In the genomic region with DNA sequence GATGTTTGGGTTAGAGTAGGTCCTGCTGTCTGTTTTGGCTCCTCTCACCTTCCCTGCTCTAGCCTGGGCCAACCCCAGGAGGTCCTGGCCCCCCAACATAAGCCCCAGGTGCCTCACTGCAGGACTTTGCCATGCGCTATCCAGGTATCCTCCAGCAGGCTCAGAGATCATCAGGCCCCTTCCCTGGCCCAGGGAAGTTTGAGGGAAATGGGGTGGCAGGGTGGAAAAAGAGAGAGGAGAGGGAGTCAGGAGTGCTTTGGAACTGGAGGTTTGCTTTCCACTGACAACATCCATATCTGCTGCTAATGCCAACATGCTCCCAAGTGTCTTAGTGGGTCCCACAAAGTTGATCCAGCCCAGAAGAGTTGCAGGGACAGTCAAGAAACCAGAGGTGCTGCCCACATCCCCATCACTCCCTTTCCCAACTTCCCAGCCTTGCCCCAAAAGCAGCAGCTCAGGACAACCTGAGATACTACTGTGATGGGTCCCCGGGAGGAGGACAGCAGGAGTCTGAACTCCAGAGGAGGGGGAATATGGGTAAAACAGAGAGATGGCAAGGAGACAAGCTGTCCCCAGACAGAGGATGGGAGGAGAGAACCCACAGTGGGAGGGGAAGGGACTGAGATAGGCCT, we compare ENCODE assay signal across 12 cellular contexts. TPM values are rescaled to one million over a fixed set of nuclear protein-coding genes. Genes with fewer than 3 reads are reported as not detected.
DNase-seq lines count a peak whose midpoint lies in the region; ATAC-seq and TF ChIP-seq lines count a peak whose summit lies in the region.
"Had no signal": no experiment of that assay in that cellular context is flagged by ENCODE, and none has a peak within 500 bp of the region (broad histone marks: within the 10 kb centered on the region; RNA-seq: fewer than 3 reads in every experiment).

No MANE protein-coding gene starts in this region.

- peak overlapping the region; percentile 2 for H3K9ac ChIP-seq in rectal smooth muscle tissue (ENCODE audit: low read length)

- ATAC-seq in CD4-positive, alpha-beta T cell (ENCODE audit: poor library complexity), result no peak
- no peak for ATAC-seq in WTC11
- ATAC-seq in stimulated activated naive CD8-positive, alpha-beta T cell treated with anti-CD3 and anti-CD28 coated beads, Interleukin-15, amount 100 ng/mL, for 72 hours, result no peak

- H3K4me1 ChIP-seq in rectal smooth muscle tissue (ENCODE audit: control insufficient read depth, insufficient read depth, low read length), result peaks cover 57% of the 10 kb centered on the region

- no peaks in the 10 kb centered on the region for H3K9me3 ChIP-seq in CD4-positive, alpha-beta T cell (ENCODE audit: control insufficient read depth, low read length)

- H3K4me3 ChIP-seq in foreskin fibroblast (ENCODE audit: low read depth in 1 of 2, low read length in 2 of 2) (peak overlapping the region; percentile 77 to 88), rectal smooth muscle tissue (ENCODE audit: low read length) (peak overlapping the region; percentile 53)
- H3K4me3 ChIP-seq: cardiac muscle cell had no signal

- intact Hi-C loops in CD4-positive, alpha-beta T cell (cut with DNase I, micrococcal nuclease), result loop anchor here in 1 of 2 experiments (5.0 kb wide), 1 partner anchor 577 kb away; a partner anchor contains a TSS

- H3K27me3 ChIP-seq in CD4-positive, alpha-beta T cell (ENCODE audit: control insufficient read depth, insufficient read depth, low read length), result no peaks in the 10 kb centered on the region
- H3K27me3 ChIP-seq in rectal smooth muscle tissue (ENCODE audit: control insufficient read depth, insufficient read depth, low read length), result no peaks in the 10 kb centered on the region
- H3K27me3 ChIP-seq: cardiac muscle cell had no signal

- H3K27ac ChIP-seq in CD4-positive, alpha-beta T cell (ENCODE audit: low read depth, low read length), result no peak overlapping the region
- peak overlapping the region; percentile 96 for H3K27ac ChIP-seq in rectal smooth muscle tissue (ENCODE audit: low read depth, low read length)

- no peaks in the 10 kb centered on the region for H3K9me3 Mint-ChIP-seq in CD4-positive, alpha-beta T cell
- H3K9me3 Mint-ChIP-seq in WTC11, result no peaks in the 10 kb centered on the region
- no peaks in the 10 kb centered on the region for H3K9me3 Mint-ChIP-seq in stimulated activated naive CD8-positive, alpha-beta T cell treated with anti-CD3 and anti-CD28 coated beads, Interleukin-15, amount 100 ng/mL, for 72 hours

- H3K27ac Mint-ChIP-seq in CD4-positive, alpha-beta T cell, result peak overlapping the region; percentile 37
- H3K27ac Mint-ChIP-seq in WTC11, result no peak overlapping the region
- peak overlapping the region in 1 of 2 donors; percentile 25 for H3K27ac Mint-ChIP-seq in stimulated activated naive CD8-positive, alpha-beta T cell treated with anti-CD3 and anti-CD28 coated beads, Interleukin-15, amount 100 ng/mL, for 72 hours

- no peak for TF ChIP-seq CTCF in CD4-positive, alpha-beta T cell (IDR thresholded peaks at IDR 0.05)
- no peak for TF ChIP-seq CTCF in WTC11 (IDR thresholded peaks at IDR 0.05)
- TF ChIP-seq CTCF in foreskin fibroblast (IDR thresholded peaks at IDR 0.05; ENCODE audit: low read depth, low read length), result no peak

- H3K4me1 Mint-ChIP-seq in CD4-positive, alpha-beta T cell (ENCODE audit: low read depth), result peaks cover 29% of the 10 kb centered on the region
- H3K4me1 Mint-ChIP-seq in WTC11, result peaks cover 55% of the 10 kb centered on the region
- H3K4me1 Mint-ChIP-seq in stimulated activated naive CD8-positive, alpha-beta T cell treated with anti-CD3 and anti-CD28 coated beads, Interleukin-15, amount 100 ng/mL, for 72 hours, result peaks cover 71% of the 10 kb centered on the region

- CTCF ChIA-PET in CD4-positive, alpha-beta T cell (lab: Charles Lee), result interaction anchor here (1.1 kb wide), 1 partner anchor 274 kb away, joined by 3 read pairs; no protein-coding TSS in a partner anchor
- CTCF ChIA-PET in WTC11 (lab: Charles Lee), result interaction anchor here (0.7 to 8.7 kb wide), 8 partner anchors 10 to 180 kb away, joined by 3 to 97 read pairs (median 4); no protein-coding TSS in a partner anchor

- no peaks in the 10 kb centered on the region for H3K27me3 Mint-ChIP-seq in CD4-positive, alpha-beta T cell
- H3K27me3 Mint-ChIP-seq in WTC11 (ENCODE audit: low read depth), result peaks cover 17% of the 10 kb centered on the region
- peaks cover 15% of the 10 kb centered on the region for H3K27me3 Mint-ChIP-seq in stimulated activated naive CD8-positive, alpha-beta T cell treated with anti-CD3 and anti-CD28 coated beads, Interleukin-15, amount 100 ng/mL, for 72 hours

- peak overlapping the region; percentile 34 for H3K4me3 Mint-ChIP-seq in CD4-positive, alpha-beta T cell
- peak overlapping the region; percentile 62 for H3K4me3 Mint-ChIP-seq in WTC11
- no peak overlapping the region for H3K4me3 Mint-ChIP-seq in stimulated activated naive CD8-positive, alpha-beta T cell treated with anti-CD3 and anti-CD28 coated beads, Interleukin-15, amount 100 ng/mL, for 72 hours

- POLR2A ChIA-PET in CD4-positive, alpha-beta T cell (lab: Charles Lee), result no interaction called here
- POLR2A ChIA-PET in WTC11 (lab: Charles Lee), result no interaction called here

- H3K36me3 Mint-ChIP-seq in CD4-positive, alpha-beta T cell (ENCODE audit: low read depth), result peaks cover 5% of the 10 kb centered on the region
- peaks cover 7% of the 10 kb centered on the region for H3K36me3 Mint-ChIP-seq in WTC11

- no peak for DNase-seq in CD4-positive, alpha-beta T cell
- no peak for DNase-seq in WTC11 (ENCODE audit: low spot score)
- no peak for DNase-seq in foreskin fibroblast
- no peak for DNase-seq in NCI-H1436 (lab: John Stamatoyannopoulos, UW)
- no peak for DNase-seq in stimulated activated naive CD8-positive, alpha-beta T cell treated with anti-CD3 and anti-CD28 coated beads, Interleukin-15, amount 100 ng/mL, for 72 hours
- no peak for DNase-seq in hepatic stellate cell (ENCODE audit: low spot score)
- DNase-seq in activated CD4-positive, alpha-beta T cell treated with anti-CD3 and anti-CD28 coated beads for 48 hours, result no peak
- DNase-seq: GDM1, T-helper 1 cell had no signal

- H3K36me3 ChIP-seq in rectal smooth muscle tissue (ENCODE audit: control insufficient read depth, insufficient read depth, low read length), result peaks cover 2% of the 10 kb centered on the region
- H3K36me3 ChIP-seq: cardiac muscle cell had no signal

TF ChIP-seq in WTC11, 78 proteins besides CTCF, POLR2A, EP300 and RAD21:
- TF ChIP-seq SMAD4 (CRISPR knock-in tag; IDR thresholded peaks at IDR 0.05), result no peak
- TF ChIP-seq MXD4 (CRISPR knock-in tag; IDR thresholded peaks at IDR 0.05; ENCODE audit: borderline replicate concordance), result no peak
- TF ChIP-seq ETV6 (CRISPR knock-in tag; IDR thresholded peaks at IDR 0.05), result no peak
- TF ChIP-seq, protein P1, sequence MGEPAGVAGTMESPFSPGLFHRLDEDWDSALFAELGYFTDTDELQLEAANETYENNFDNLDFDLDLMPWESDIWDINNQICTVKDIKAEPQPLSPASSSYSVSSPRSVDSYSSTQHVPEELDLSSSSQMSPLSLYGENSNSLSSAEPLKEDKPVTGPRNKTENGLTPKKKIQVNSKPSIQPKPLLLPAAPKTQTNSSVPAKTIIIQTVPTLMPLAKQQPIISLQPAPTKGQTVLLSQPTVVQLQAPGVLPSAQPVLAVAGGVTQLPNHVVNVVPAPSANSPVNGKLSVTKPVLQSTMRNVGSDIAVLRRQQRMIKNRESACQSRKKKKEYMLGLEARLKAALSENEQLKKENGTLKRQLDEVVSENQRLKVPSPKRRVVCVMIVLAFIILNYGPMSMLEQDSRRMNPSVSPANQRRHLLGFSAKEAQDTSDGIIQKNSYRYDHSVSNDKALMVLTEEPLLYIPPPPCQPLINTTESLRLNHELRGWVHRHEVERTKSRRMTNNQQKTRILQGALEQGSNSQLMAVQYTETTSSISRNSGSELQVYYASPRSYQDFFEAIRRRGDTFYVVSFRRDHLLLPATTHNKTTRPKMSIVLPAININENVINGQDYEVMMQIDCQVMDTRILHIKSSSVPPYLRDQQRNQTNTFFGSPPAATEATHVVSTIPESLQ (CRISPR knock-in tag; IDR thresholded peaks at IDR 0.05), result no peak
- TF ChIP-seq ESRRA (CRISPR knock-in tag; IDR thresholded peaks at IDR 0.05; ENCODE audit: borderline replicate concordance), result no peak
- TF ChIP-seq NFE2L1 (CRISPR knock-in tag; IDR thresholded peaks at IDR 0.05), result no peak
- TF ChIP-seq NFATC4 (CRISPR knock-in tag; IDR thresholded peaks at IDR 0.05), result no peak
- TF ChIP-seq ATF1 (CRISPR knock-in tag; IDR thresholded peaks at IDR 0.05), result no peak
- TF ChIP-seq, protein P2, sequence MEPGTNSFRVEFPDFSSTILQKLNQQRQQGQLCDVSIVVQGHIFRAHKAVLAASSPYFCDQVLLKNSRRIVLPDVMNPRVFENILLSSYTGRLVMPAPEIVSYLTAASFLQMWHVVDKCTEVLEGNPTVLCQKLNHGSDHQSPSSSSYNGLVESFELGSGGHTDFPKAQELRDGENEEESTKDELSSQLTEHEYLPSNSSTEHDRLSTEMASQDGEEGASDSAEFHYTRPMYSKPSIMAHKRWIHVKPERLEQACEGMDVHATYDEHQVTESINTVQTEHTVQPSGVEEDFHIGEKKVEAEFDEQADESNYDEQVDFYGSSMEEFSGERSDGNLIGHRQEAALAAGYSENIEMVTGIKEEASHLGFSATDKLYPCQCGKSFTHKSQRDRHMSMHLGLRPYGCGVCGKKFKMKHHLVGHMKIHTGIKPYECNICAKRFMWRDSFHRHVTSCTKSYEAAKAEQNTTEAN (CRISPR knock-in tag; IDR thresholded peaks at IDR 0.05), result no peak
- no peak for TF ChIP-seq JUN (CRISPR knock-in tag; IDR thresholded peaks at IDR 0.05)
- TF ChIP-seq, protein P3, sequence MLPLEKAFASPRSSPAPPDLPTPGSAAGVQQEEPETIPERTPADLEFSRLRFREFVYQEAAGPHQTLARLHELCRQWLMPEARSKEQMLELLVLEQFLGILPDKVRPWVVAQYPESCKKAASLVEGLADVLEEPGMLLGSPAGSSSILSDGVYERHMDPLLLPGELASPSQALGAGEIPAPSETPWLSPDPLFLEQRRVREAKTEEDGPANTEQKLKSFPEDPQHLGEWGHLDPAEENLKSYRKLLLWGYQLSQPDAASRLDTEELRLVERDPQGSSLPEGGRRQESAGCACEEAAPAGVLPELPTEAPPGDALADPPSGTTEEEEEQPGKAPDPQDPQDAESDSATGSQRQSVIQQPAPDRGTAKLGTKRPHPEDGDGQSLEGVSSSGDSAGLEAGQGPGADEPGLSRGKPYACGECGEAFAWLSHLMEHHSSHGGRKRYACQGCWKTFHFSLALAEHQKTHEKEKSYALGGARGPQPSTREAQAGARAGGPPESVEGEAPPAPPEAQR (CRISPR knock-in tag; IDR thresholded peaks at IDR 0.05), result no peak

RNA-seq across cellular contexts. Expression of a gene that starts 0.7 kb away (rescaled TPM):
- total RNA-seq in CD4-positive, alpha-beta T cell, result 1 to 10 TPM; 2.3 to 3.0 TPM
- 3.4 to 7.7 TPM (median 4.1 TPM) in 3 replicates for total RNA-seq in WTC11 (2021)

RNA-seq across cellular contexts. Expression of a gene that starts 28.6 kb away (rescaled TPM):
- total RNA-seq in CD4-positive, alpha-beta T cell, result 10 to 100 TPM; 17.7 to 21.0 TPM
- 6.5 to 11.9 TPM (median 6.8 TPM) in 3 replicates for total RNA-seq in WTC11 (2021)

RNA-seq across cellular contexts. Expression of a gene that starts 44.3 kb away (rescaled TPM):
- 100 to 1,000 TPM; 794 to 806 TPM for total RNA-seq in CD4-positive, alpha-beta T cell
- total RNA-seq in WTC11 (2021), result 730 to 860 TPM (median 838 TPM) in 3 replicates

RNA-seq across cellular contexts. Expression of a gene that starts 46.9 kb away (rescaled TPM):
- total RNA-seq in CD4-positive, alpha-beta T cell, result under 1 TPM in 1 of 2 experiments, not detected in 1; 0.49 TPM
- 6.4 to 11.2 TPM (median 7.4 TPM) in 3 replicates for total RNA-seq in WTC11 (2021)

RNA-seq across cellular contexts. Expression of a gene that starts 52.7 kb away (rescaled TPM):
- under 1 TPM; 0.22 to 0.49 TPM for total RNA-seq in CD4-positive, alpha-beta T cell
- total RNA-seq in WTC11 (2021), result not detected in 3 replicates
- total RNA-seq: pulmonary artery endothelial cell had no signal

Comparison
In these comparisons a context has a peak if more than half of its experiments do, and no peak if none do; other contexts are left out.
1. H3K4me3 Mint-ChIP-seq: peak in CD4-positive, alpha-beta T cell (single experiment) and WTC11 (single experiment); none in stimulated activated naive CD8-positive, alpha-beta T cell treated with anti-CD3 and anti-CD28 coated beads, Interleukin-15, amount 100 ng/mL, for 72 hours (0 of 2).